ENCODE assay signal across 17 cellular contexts in genomic region chr10:75433216-75433615, GRCh38. TPM values are rescaled to one million over a fixed set of nuclear protein-coding genes. Genes with fewer than 3 reads are reported as not detected.
"Had no signal": no experiment of that assay in that cellular context is flagged by ENCODE, and none has a peak within 500 bp of the region (broad histone marks: within the 10 kb centered on the region; RNA-seq: fewer than 3 reads in every experiment).

No MANE protein-coding gene starts in this region.

- H3K4me1 ChIP-seq: colonic mucosa had no signal

- H3K4me3 Mint-ChIP-seq: activated CD4-positive, alpha-beta memory T cell treated with anti-CD3 and anti-CD28 coated beads for 36 hours; activated CD4-positive, alpha-beta T cell treated with anti-CD3 and anti-CD28 coated beads for 36 hours; activated T-cell treated with anti-CD3 and anti-CD28 coated beads, Interleukin-2, amount 50 U/mL, for 24 hours; T-helper 1 cell treated with Interleukin-12 subunit alpha and Interleukin-12 subunit beta and Interleukin-4 antibody, amounts not matched to agents 30 μg/mL and 1 μg/mL, for 36 hours had no signal

- H3K9me3 Mint-ChIP-seq: activated CD4-positive, alpha-beta memory T cell treated with anti-CD3 and anti-CD28 coated beads for 36 hours; activated naive CD4-positive, alpha-beta T cell treated with anti-CD3 and anti-CD28 coated beads, Interleukin-2, amount 50 U/mL, for 72 hours; activated T-cell treated with anti-CD3 and anti-CD28 coated beads, Interleukin-2, amount 50 U/mL, for 24 hours; T-helper 1 cell treated with Interleukin-12 subunit alpha and Interleukin-12 subunit beta and Interleukin-4 antibody, amounts not matched to agents 30 μg/mL and 1 μg/mL, for 36 hours had no signal

- H3K27ac Mint-ChIP-seq: activated CD4-positive, alpha-beta memory T cell treated with anti-CD3 and anti-CD28 coated beads for 36 hours; activated CD4-positive, alpha-beta T cell treated with anti-CD3 and anti-CD28 coated beads for 36 hours; activated naive CD4-positive, alpha-beta T cell treated with anti-CD3 and anti-CD28 coated beads, Interleukin-2, amount 50 U/mL, for 72 hours; activated T-cell treated with anti-CD3 and anti-CD28 coated beads, Interleukin-2, amount 50 U/mL, for 24 hours; progenitor cell of endocrine pancreas; T-helper 1 cell treated with Interleukin-12 subunit alpha and Interleukin-12 subunit beta and Interleukin-4 antibody, amounts not matched to agents 30 μg/mL and 1 μg/mL, for 36 hours had no signal

- H3K27me3 ChIP-seq: colonic mucosa, esophagus squamous epithelium, right atrium auricular region, transverse colon had no signal

- DNase-seq: activated CD4-positive, alpha-beta memory T cell treated with anti-CD3 and anti-CD28 coated beads for 36 hours; activated CD4-positive, alpha-beta T cell treated with anti-CD3 and anti-CD28 coated beads for 36 hours; activated gamma-delta T cell; activated T-cell treated with anti-CD3 and anti-CD28 coated beads, Interleukin-2, amount 50 U/mL, for 24 hours; caudate nucleus; colonic mucosa; esophagus squamous epithelium; left cardiac atrium; occipital lobe; small intestine; stimulated activated naive CD8-positive, alpha-beta T cell treated with anti-CD3 and anti-CD28 coated beads, Interleukin-15, Interleukin-2, amounts not matched to agents 100 U/mL and 50 U/mL, for 24 hours; transverse colon; WERI-Rb-1 had no signal

- H3K9me3 ChIP-seq: colonic mucosa, esophagus squamous epithelium, right atrium auricular region, transverse colon had no signal

- H3K27ac ChIP-seq: colonic mucosa, esophagus squamous epithelium, right atrium auricular region, transverse colon, WERI-Rb-1 had no signal

- H3K4me3 ChIP-seq: colonic mucosa, esophagus squamous epithelium, right atrium auricular region, transverse colon had no signal

- H3K4me1 Mint-ChIP-seq: activated CD4-positive, alpha-beta T cell treated with anti-CD3 and anti-CD28 coated beads for 36 hours had no signal

- ATAC-seq: activated CD4-positive, alpha-beta T cell treated with anti-CD3 and anti-CD28 coated beads for 36 hours; activated naive CD4-positive, alpha-beta T cell treated with anti-CD3 and anti-CD28 coated beads, Interleukin-2, amount 50 U/mL, for 72 hours; left cardiac atrium; stimulated activated naive CD8-positive, alpha-beta T cell treated with anti-CD3 and anti-CD28 coated beads, Interleukin-15, Interleukin-2, amounts not matched to agents 100 U/mL and 50 U/mL, for 24 hours had no signal

- H3K36me3 ChIP-seq: colonic mucosa, esophagus squamous epithelium, right atrium auricular region, transverse colon, WERI-Rb-1 had no signal

- H3K36me3 Mint-ChIP-seq: activated CD4-positive, alpha-beta memory T cell treated with anti-CD3 and anti-CD28 coated beads for 36 hours; activated naive CD4-positive, alpha-beta T cell treated with anti-CD3 and anti-CD28 coated beads, Interleukin-2, amount 50 U/mL, for 72 hours had no signal

RNA-seq across cellular contexts. Expression of gene LRMDA, which starts 1.8 kb away (rescaled TPM):
- total RNA-seq: activated CD4-positive, alpha-beta memory T cell treated with anti-CD3 and anti-CD28 coated beads for 36 hours; activated CD4-positive, alpha-beta T cell treated with anti-CD3 and anti-CD28 coated beads for 36 hours; activated naive CD4-positive, alpha-beta T cell treated with anti-CD3 and anti-CD28 coated beads, Interleukin-2, amount 50 U/mL, for 72 hours had no signal
